In the genomic region with DNA sequence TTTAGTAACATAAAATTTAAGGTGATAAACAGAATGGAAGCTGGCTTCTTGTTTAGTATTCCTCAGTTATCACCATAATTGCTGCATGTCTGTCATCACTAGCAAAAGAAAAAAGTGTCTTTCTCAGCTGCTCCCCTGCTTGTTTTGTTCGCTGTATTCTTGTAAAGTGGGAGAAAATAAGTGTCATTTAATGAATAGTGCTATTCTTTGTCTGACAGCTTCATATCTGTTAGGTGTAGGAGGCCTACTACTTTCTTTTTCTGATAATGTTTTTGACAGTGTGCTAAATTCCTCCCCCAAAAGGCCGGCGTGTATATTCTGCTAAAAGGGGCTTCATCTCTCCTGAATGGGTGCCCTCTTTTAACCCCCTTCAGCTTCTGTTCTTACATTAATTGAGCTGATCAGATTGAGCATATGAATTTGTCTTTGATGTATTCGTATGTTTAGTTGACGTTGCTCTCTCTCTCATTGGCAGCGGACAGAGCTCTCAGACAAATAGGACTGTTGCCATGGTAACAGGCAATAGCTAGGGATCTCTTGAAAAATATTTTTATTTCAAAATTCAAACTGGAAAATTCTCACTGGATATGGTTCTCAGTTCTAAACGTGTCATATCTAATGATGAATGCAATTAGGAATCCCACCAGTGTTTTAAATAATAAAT, we compare ENCODE assay signal across 27 cellular contexts.
DNase-seq lines count a peak whose midpoint lies in the region; ATAC-seq, FAIRE-seq and TF ChIP-seq lines count a peak whose summit lies in the region.
"Had no signal": no experiment of that assay in that cellular context is flagged by ENCODE, and none has a peak within 500 bp of the region (broad histone marks: within the 10 kb centered on the region; RNA-seq: fewer than 3 reads in every experiment).

No MANE protein-coding gene starts in this region.

- H3K4me2 ChIP-seq in neural progenitor cell, result no peak overlapping the region

- H3K27me3 ChIP-seq in dorsolateral prefrontal cortex, result no peaks in the 10 kb centered on the region
- H3K27me3 ChIP-seq in neural progenitor cell, result no peaks in the 10 kb centered on the region
- H3K27me3 ChIP-seq: breast epithelium, upper lobe of left lung had no signal

- no peaks in the 10 kb centered on the region for H3K9me3 Mint-ChIP-seq in neural progenitor cell
- H3K9me3 Mint-ChIP-seq in activated CD4-positive, alpha-beta memory T cell treated with anti-CD3 and anti-CD28 coated beads for 36 hours, result no peaks in the 10 kb centered on the region
- H3K9me3 Mint-ChIP-seq: activated T-helper 17 cell treated with anti-CD3 and anti-CD28 coated beads, Interleukin-2, amount 50 U/mL, for 72 hours; HFFc6; WTC11 had no signal

- H3K36me3 ChIP-seq in neural progenitor cell, result no peaks in the 10 kb centered on the region
- H3K36me3 ChIP-seq: breast epithelium, upper lobe of left lung had no signal

- H3F3A ChIP-seq in neural progenitor cell (ENCODE audit: low read depth), result no peaks in the 10 kb centered on the region

- in situ Hi-C loops in G401 (cut with HindIII; ENCODE audit: low sequenced_read_pairs), result no loop called here

- no peak overlapping the region for H3K4me3 Mint-ChIP-seq in neural progenitor cell
- H3K4me3 Mint-ChIP-seq in activated CD4-positive, alpha-beta memory T cell treated with anti-CD3 and anti-CD28 coated beads for 36 hours, result no peak overlapping the region
- H3K4me3 Mint-ChIP-seq: activated T-helper 17 cell treated with anti-CD3 and anti-CD28 coated beads, Interleukin-2, amount 50 U/mL, for 72 hours; HFFc6; WTC11 had no signal

- peak overlapping the region; percentile 32 for H2AFZ ChIP-seq in neural progenitor cell (replicated peaks)

- no peak for TF ChIP-seq CTCF in dorsolateral prefrontal cortex (IDR thresholded peaks at IDR 0.05 in 54 of 56, conservative IDR thresholded peaks at IDR 0.05 in 2 of 56; ENCODE audit: low read depth in 1 of 56, partially characterized antibody in 56 of 56)
- TF ChIP-seq CTCF in neural progenitor cell (IDR thresholded peaks at IDR 0.05), result no peak

- H3K27ac Mint-ChIP-seq in neural progenitor cell, result peak overlapping the region; percentile 58
- H3K27ac Mint-ChIP-seq in activated CD4-positive, alpha-beta memory T cell treated with anti-CD3 and anti-CD28 coated beads for 36 hours, result no peak overlapping the region
- H3K27ac Mint-ChIP-seq: activated T-helper 17 cell treated with anti-CD3 and anti-CD28 coated beads, Interleukin-2, amount 50 U/mL, for 72 hours; HFFc6 had no signal

- DNase-seq in G401 (ENCODE audit: low spot score) (peak; percentile 22), NCI-H2227 (lab: John Stamatoyannopoulos, UW; ENCODE audit: unreplicated experiment) (peak; percentile 86), dorsolateral prefrontal cortex (peak in 1 of 10 donors; percentile 25), neural progenitor cell (ENCODE audit: low spot score) (peak; percentile 20), frontal cortex (ENCODE audit: low spot score in 2 of 2) (no peak)
- no peak for DNase-seq in activated CD4-positive, alpha-beta memory T cell treated with anti-CD3 and anti-CD28 coated beads for 36 hours
- DNase-seq: activated CD8-positive, alpha-beta memory T cell treated with anti-CD3 and anti-CD28 coated beads, Interleukin-2, amount 50 U/mL, for 4 hours; activated naive CD4-positive, alpha-beta T cell treated with anti-CD3 and anti-CD28 coated beads, Interleukin-2, amount 50 U/mL, for 16 hours; amniotic stem cell; Caco-2; HFFc6; Kasumi-1; mesendoderm; NCI-H1436; NCI-H510A; SIG-M5; stimulated activated CD4-positive, alpha-beta T cell treated with anti-CD3 and anti-CD28 coated beads, Interleukin-2, amount 100 ng/mL, for 48 hours; upper lobe of left lung had no signal

- ATAC-seq in HG02884 (IDR thresholded peaks at IDR 0.05; ENCODE audit: unreplicated experiment), result no peak
- ATAC-seq: activated T-helper 17 cell treated with anti-CD3 and anti-CD28 coated beads, Interleukin-2, amount 50 U/mL, for 72 hours; esophagus mucosa; left lobe of liver; Panc1; WTC11 had no signal

- intact Hi-C loops in dorsolateral prefrontal cortex (cut with DNase I), result no loop called here
- intact Hi-C loops in activated CD4-positive, alpha-beta memory T cell treated with anti-CD3 and anti-CD28 coated beads for 36 hours (cut with micrococcal nuclease), result no loop called here

- no peak overlapping the region for H3K9ac ChIP-seq in neural progenitor cell

- no peak for FAIRE-seq in frontal cortex (lab: Jason Lieb, UNC)

- H4K20me1 ChIP-seq in neural progenitor cell (ENCODE audit: low read depth), result no peaks in the 10 kb centered on the region

- H3K27me3 Mint-ChIP-seq in neural progenitor cell (ENCODE audit: insufficient read depth, low read depth), result no peaks in the 10 kb centered on the region
- no peaks in the 10 kb centered on the region for H3K27me3 Mint-ChIP-seq in activated CD4-positive, alpha-beta memory T cell treated with anti-CD3 and anti-CD28 coated beads for 36 hours
- H3K27me3 Mint-ChIP-seq: activated T-helper 17 cell treated with anti-CD3 and anti-CD28 coated beads, Interleukin-2, amount 50 U/mL, for 72 hours had no signal

- no peaks in the 10 kb centered on the region for H3K79me2 ChIP-seq in neural progenitor cell (ENCODE audit: low read depth)

- peak overlapping the region in 41 of 59 donors; percentile 1 to 78 (median 43) for H3K27ac ChIP-seq in dorsolateral prefrontal cortex
- no peak overlapping the region for H3K27ac ChIP-seq in neural progenitor cell
- H3K27ac ChIP-seq: breast epithelium, C4-2B, coronary artery, upper lobe of left lung had no signal

- CTCF ChIA-PET in activated CD4-positive, alpha-beta memory T cell treated with anti-CD3 and anti-CD28 coated beads for 36 hours (lab: Charles Lee), result no interaction called here

- POLR2A ChIA-PET in activated CD4-positive, alpha-beta memory T cell treated with anti-CD3 and anti-CD28 coated beads for 36 hours (lab: Charles Lee), result no interaction called here

- no peaks in the 10 kb centered on the region for H3K36me3 Mint-ChIP-seq in neural progenitor cell
- H3K36me3 Mint-ChIP-seq in activated CD4-positive, alpha-beta memory T cell treated with anti-CD3 and anti-CD28 coated beads for 36 hours, result no peaks in the 10 kb centered on the region
- H3K36me3 Mint-ChIP-seq: WTC11 had no signal

- no peaks in the 10 kb centered on the region for H3K9me3 ChIP-seq in neural progenitor cell (ENCODE audit: low read depth)
- H3K9me3 ChIP-seq: breast epithelium, Caco-2, upper lobe of left lung had no signal

- peaks cover 4% of the 10 kb centered on the region for H3K4me1 ChIP-seq in neural progenitor cell
- H3K4me1 ChIP-seq: breast epithelium, Caco-2, upper lobe of left lung had no signal

- peaks cover 19% of the 10 kb centered on the region for H3K4me1 Mint-ChIP-seq in neural progenitor cell
- H3K4me1 Mint-ChIP-seq in activated CD4-positive, alpha-beta memory T cell treated with anti-CD3 and anti-CD28 coated beads for 36 hours (ENCODE audit: low read depth), result no peaks in the 10 kb centered on the region
- H3K4me1 Mint-ChIP-seq: activated T-helper 17 cell treated with anti-CD3 and anti-CD28 coated beads, Interleukin-2, amount 50 U/mL, for 72 hours had no signal

- H3K4me3 ChIP-seq in dorsolateral prefrontal cortex, result peak overlapping the region in 42 of 59 donors; percentile 1 to 56 (median 30)
- H3K4me3 ChIP-seq in neural progenitor cell, result no peak overlapping the region
- H3K4me3 ChIP-seq: breast epithelium, coronary artery, upper lobe of left lung had no signal

Comparison
In these comparisons a context has a peak if more than half of its experiments do, and no peak if none do; other contexts are left out.
1. DNase-seq: peak in G401 (single experiment), NCI-H2227 (single experiment) and neural progenitor cell (single experiment); none in activated CD4-positive, alpha-beta memory T cell treated with anti-CD3 and anti-CD28 coated beads for 36 hours (single experiment) and frontal cortex (0 of 2).